In the genomic region with DNA sequence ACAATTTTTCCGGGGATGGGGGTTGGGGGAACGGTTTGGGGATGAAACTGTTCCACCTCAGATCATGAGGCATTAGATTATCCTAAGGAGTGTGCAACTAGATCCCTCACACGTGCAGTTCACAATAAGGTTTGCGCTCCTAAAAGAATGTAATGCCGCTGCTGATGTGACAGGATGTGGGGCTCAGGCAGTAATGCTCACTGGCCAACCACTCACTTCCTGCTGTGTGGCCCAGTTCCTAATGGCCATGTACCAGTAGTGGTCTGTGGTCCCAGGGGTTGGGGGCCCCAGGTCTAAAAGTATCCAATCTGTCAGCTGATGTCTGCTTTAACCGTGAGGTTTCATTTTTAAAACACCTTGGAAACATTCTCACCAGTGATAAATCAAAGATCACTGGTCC, we compare ENCODE assay signal across 9 cellular contexts. TPM values are rescaled to one million over a fixed set of nuclear protein-coding genes. Genes with fewer than 3 reads are reported as not detected.
DNase-seq lines count a peak whose midpoint lies in the region; ATAC-seq and TF ChIP-seq lines count a peak whose summit lies in the region.
"Had no signal": no experiment of that assay in that cellular context is flagged by ENCODE, and none has a peak within 500 bp of the region (broad histone marks: within the 10 kb centered on the region; RNA-seq: fewer than 3 reads in every experiment).

No MANE protein-coding gene starts in this region.

- H3K4me2 ChIP-seq in mesendoderm (ENCODE audit: low read length) = no peak overlapping the region

- H3K9me3 ChIP-seq in muscle layer of duodenum (ENCODE audit: control insufficient read depth in 1 of 2, low read length in 2 of 2) = no peaks in the 10 kb centered on the region

- intact Hi-C loops in CD14-positive monocyte (cut with micrococcal nuclease) = loop anchor here (5.0 to 10.0 kb wide), 6 partner anchors 52 to 439 kb away; partner anchors contain the start of genes SFR1 (in 2 of the 2), CFAP43 (in 1 of the 2), CFAP58 (in 1 of the 2) and GSTO2 (in 1 of the 2)

- H2BK120ac ChIP-seq in mesendoderm (ENCODE audit: low read depth, low read length) = no peak overlapping the region

- H3K18ac ChIP-seq in mesendoderm (ENCODE audit: low read length) = no peak overlapping the region

- H3K4ac ChIP-seq in mesendoderm (ENCODE audit: low read depth, low read length) = no peak overlapping the region

- TF ChIP-seq CTCF in CD14-positive monocyte (IDR thresholded peaks at IDR 0.05) = no peak
- no peak for TF ChIP-seq CTCF in astrocyte of the cerebellum (IDR thresholded peaks at IDR 0.05; ENCODE audit: low read depth, low read length, missing control alignments)

- no CpG with 5 or more reads among the region's 6 CpGs for WGBS in mesendoderm (ENCODE audit: extremely low coverage, insufficient coverage, low lambda C conversion rate)

- H4K5ac ChIP-seq in mesendoderm (ENCODE audit: low read length) = no peak overlapping the region

- H2BK5ac ChIP-seq in mesendoderm (ENCODE audit: low read length) = no peak overlapping the region

- H3K79me1 ChIP-seq in mesendoderm (ENCODE audit: low read length) = no peaks in the 10 kb centered on the region

- in situ Hi-C loops in astrocyte of the cerebellum (cut with HindIII; ENCODE audit: low sequenced_read_pairs) = no loop called here

- H3K4me3 ChIP-seq in astrocyte of the cerebellum (ENCODE audit: low read depth, low read length) = peak overlapping the region; percentile 63
- peak overlapping the region; percentile 16 to 97 for H3K4me3 ChIP-seq in muscle layer of duodenum (ENCODE audit: low read depth in 1 of 2, low read length in 2 of 2)
- no peak overlapping the region for H3K4me3 ChIP-seq in mesendoderm (ENCODE audit: low read length)

- H3K36me3 ChIP-seq in muscle layer of duodenum (ENCODE audit: control insufficient read depth in 1 of 2, insufficient read depth in 2 of 2, low read length in 2 of 2) (no peaks in the 10 kb centered on the region), mesendoderm (ENCODE audit: control insufficient read depth, insufficient read depth, low read length) (no peaks in the 10 kb centered on the region)

- no peak overlapping the region for H3K9ac ChIP-seq in mesendoderm (ENCODE audit: low read length)

- DNase-seq in CD14-positive monocyte (ENCODE audit: low spot score) (peak; percentile 45), astrocyte of the cerebellum (ENCODE audit: low read depth) (no peak), NCI-H345 treated with DMSO at 0.1 percent for 48 hours (lab: John Stamatoyannopoulos, UW; ENCODE audit: unreplicated experiment) (no peak), midbrain (lab: John Stamatoyannopoulos, UW) (no peak), mesendoderm (no peak)
- DNase-seq: NCI-H2029 treated with DMSO at 0.1 percent for 48 hours had no signal

- peaks cover 15 to 17% of the 10 kb centered on the region in 2 donors for H3K36me3 Mint-ChIP-seq in CD14-positive monocyte

- ATAC-seq in HG02885 (IDR thresholded peaks at IDR 0.05; ENCODE audit: poor library complexity, unreplicated experiment) = peak; percentile 23
- ATAC-seq in GM19328 (IDR thresholded peaks at IDR 0.05; ENCODE audit: unreplicated experiment) = no peak

- H3K4me3 Mint-ChIP-seq in CD14-positive monocyte = peak overlapping the region; percentile 66 to 69

- no peaks in the 10 kb centered on the region for H3K79me2 ChIP-seq in mesendoderm (ENCODE audit: control insufficient read depth, insufficient read depth, low read length)

- H3K27ac Mint-ChIP-seq in CD14-positive monocyte = peak overlapping the region; percentile 31 to 87 (median 53)

- H2AK5ac ChIP-seq in mesendoderm (ENCODE audit: low read length) = no peak overlapping the region

- H3K23ac ChIP-seq in mesendoderm (ENCODE audit: low read length) = no peak overlapping the region

- no peaks in the 10 kb centered on the region for H3K27me3 Mint-ChIP-seq in CD14-positive monocyte (ENCODE audit: low read depth in 3 of 3)

- H3K4me1 ChIP-seq in muscle layer of duodenum (ENCODE audit: control insufficient read depth in 1 of 2, insufficient read depth in 2 of 2, low read length in 2 of 2) = peaks cover 20 to 22% of the 10 kb centered on the region in 2 donors
- H3K4me1 ChIP-seq in mesendoderm (ENCODE audit: control insufficient read depth, low read depth, low read length) = peaks cover 4% of the 10 kb centered on the region

- no peak overlapping the region for H4K8ac ChIP-seq in mesendoderm (ENCODE audit: low read depth, low read length)

- peaks cover 2 to 11% (median 7%) of the 10 kb centered on the region in 7 donors for H3K9me3 Mint-ChIP-seq in CD14-positive monocyte

- no peak overlapping the region for H3K56ac ChIP-seq in mesendoderm (ENCODE audit: low read length)

- H3K4me1 Mint-ChIP-seq in CD14-positive monocyte = peaks cover 63% of the 10 kb centered on the region

- H3K27me3 ChIP-seq in muscle layer of duodenum (ENCODE audit: low read depth, low read length) = no peaks in the 10 kb centered on the region
- no peaks in the 10 kb centered on the region for H3K27me3 ChIP-seq in mesendoderm (ENCODE audit: insufficient read depth, low read length, poor library complexity)

- peak overlapping the region; percentile 99 for H3K27ac ChIP-seq in muscle layer of duodenum (ENCODE audit: low read length)
- H3K27ac ChIP-seq in mesendoderm (ENCODE audit: low read depth, low read length) = no peak overlapping the region

- H2BK15ac ChIP-seq in mesendoderm (replicated peaks; ENCODE audit: low read depth) = no peak overlapping the region

RNA-seq across cellular contexts. Expression of gene STN1, which starts 2.2 kb away (rescaled TPM):
- 10 to 100 TPM; 35.9 to 37.4 TPM for polyA plus RNA-seq in CD14-positive monocyte
- polyA plus RNA-seq in mesendoderm (2013, experiment 1 of 2) = 7.1 TPM
- 7.3 TPM for polyA plus RNA-seq in mesendoderm (2013, experiment 2 of 2)

RNA-seq across cellular contexts. Expression of gene SLK, which starts 51.1 kb away (rescaled TPM):
- 1 to 10 TPM; 2.9 to 4.4 TPM for polyA plus RNA-seq in CD14-positive monocyte
- 14.4 TPM for polyA plus RNA-seq in mesendoderm (2013, experiment 1 of 2)
- 14.8 TPM for polyA plus RNA-seq in mesendoderm (2013, experiment 2 of 2)
